8 cellular contexts compared by ENCODE assay signal in genomic region chr3:79018671-79019136, GRCh38.
DNase-seq lines count a peak whose midpoint lies in the region; ATAC-seq and TF ChIP-seq lines count a peak whose summit lies in the region.

No MANE protein-coding gene starts in this region.

- peaks cover 2% of the 10 kb centered on the region for H3K36me3 Mint-ChIP-seq in activated naive CD4-positive, alpha-beta T cell treated with anti-CD3 and anti-CD28 coated beads for 36 hours (ENCODE audit: low read depth)

- TF ChIP-seq CTCF in ascending aorta (IDR thresholded peaks at IDR 0.05) (peak in 1 of 3 experiments; percentile 30), hepatocyte (IDR thresholded peaks at IDR 0.05; ENCODE audit: poor library complexity) (peak; percentile 25)

- H3K9me3 Mint-ChIP-seq in activated naive CD4-positive, alpha-beta T cell treated with anti-CD3 and anti-CD28 coated beads for 36 hours, result peaks cover 2% of the 10 kb centered on the region

- H3K27me3 Mint-ChIP-seq in activated naive CD4-positive, alpha-beta T cell treated with anti-CD3 and anti-CD28 coated beads for 36 hours (ENCODE audit: low read depth), result peaks cover 16% of the 10 kb centered on the region

- peak overlapping the region; percentile 80 to 87 for H3K27ac ChIP-seq in ascending aorta
- H3K27ac ChIP-seq in hepatocyte, result peak overlapping the region; percentile 90

- no peak overlapping the region for H3K4me3 Mint-ChIP-seq in activated naive CD4-positive, alpha-beta T cell treated with anti-CD3 and anti-CD28 coated beads for 36 hours

- peaks cover 37% of the 10 kb centered on the region for H3K79me2 ChIP-seq in hepatocyte

- CTCF ChIA-PET in activated naive CD4-positive, alpha-beta T cell treated with anti-CD3 and anti-CD28 coated beads for 36 hours (lab: Charles Lee), result no interaction called here

- H3K36me3 ChIP-seq in ascending aorta (no peaks in the 10 kb centered on the region), hepatocyte (replicated peaks; ENCODE audit: insufficient read depth, low read depth) (no peaks in the 10 kb centered on the region)

- peaks cover 4% of the 10 kb centered on the region for H3K4me1 Mint-ChIP-seq in activated naive CD4-positive, alpha-beta T cell treated with anti-CD3 and anti-CD28 coated beads for 36 hours (ENCODE audit: low read depth)

- H3K4me3 ChIP-seq in ascending aorta (peak overlapping the region; percentile 76 to 81), hepatocyte (peak overlapping the region; percentile 43)

- no peaks in the 10 kb centered on the region for H3K9me3 ChIP-seq in ascending aorta
- H3K9me3 ChIP-seq in hepatocyte (ENCODE audit: low read depth), result no peaks in the 10 kb centered on the region

- H4K20me1 ChIP-seq in hepatocyte (ENCODE audit: insufficient read depth, poor library complexity, severe bottlenecking), result peaks cover 3% of the 10 kb centered on the region

- no peaks in the 10 kb centered on the region for H3K9me2 ChIP-seq in hepatocyte (replicated peaks; ENCODE audit: insufficient read depth)

- peak overlapping the region; percentile 60 for H2AFZ ChIP-seq in hepatocyte

- under 1% methylated on average over 43 of the region's 44 CpGs for WGBS in hepatocyte (ENCODE audit: low lambda C conversion rate, missing lambda C conversion rate)

- DNase-seq in A172 (ENCODE audit: low spot score) (peak; percentile 32), NCI-H1105 (lab: John Stamatoyannopoulos, UW) (peak; percentile 48), ascending aorta (ENCODE audit: low spot score in 2 of 2) (peak in 1 of 2 donors; percentile 79), hepatocyte (ENCODE audit: low spot score) (peak; percentile 70), putamen (ENCODE audit: low spot score) (peak; percentile 74), cerebellar nuclear complex (lab: John Stamatoyannopoulos, UW) (no peak)
- no peak for DNase-seq in activated naive CD4-positive, alpha-beta T cell treated with anti-CD3 and anti-CD28 coated beads for 36 hours

- peak; percentile 30 for ATAC-seq in GM18858 (IDR thresholded peaks at IDR 0.05; ENCODE audit: unreplicated experiment)

- H3K4me2 ChIP-seq in hepatocyte, result peak overlapping the region; percentile 79

- H3K4me1 ChIP-seq in ascending aorta (peaks cover 0 to 12% of the 10 kb centered on the region in 2 donors), hepatocyte (ENCODE audit: insufficient read depth) (peaks cover 4% of the 10 kb centered on the region)

- intact Hi-C loops in ascending aorta (cut with DNase I), result no loop called here
- intact Hi-C loops in activated naive CD4-positive, alpha-beta T cell treated with anti-CD3 and anti-CD28 coated beads for 36 hours (cut with micrococcal nuclease), result no loop called here

- no peak overlapping the region for H3K27ac Mint-ChIP-seq in activated naive CD4-positive, alpha-beta T cell treated with anti-CD3 and anti-CD28 coated beads for 36 hours

- H3K27me3 ChIP-seq in ascending aorta (no peaks in the 10 kb centered on the region), hepatocyte (no peaks in the 10 kb centered on the region)

Comparison
In these comparisons a context has a peak if more than half of its experiments do, and no peak if none do; other contexts are left out.
1. DNase-seq: peak in A172 (single experiment), NCI-H1105 (single experiment), hepatocyte (single experiment) and putamen (single experiment); none in cerebellar nuclear complex (0 of 2) and activated naive CD4-positive, alpha-beta T cell treated with anti-CD3 and anti-CD28 coated beads for 36 hours (single experiment).